ENCODE assay signal across 24 cellular contexts in genomic region chr3:157692468-157692867, GRCh38.
A peak's percentile ranks its signal among the peaks of the same experiment; 100 is the strongest.
DNase-seq lines count a peak whose midpoint lies in the region; ATAC-seq and TF ChIP-seq lines count a peak whose summit lies in the region.
"Had no signal": no experiment of that assay in that cellular context is flagged by ENCODE, and none has a peak within 500 bp of the region (broad histone marks: within the 10 kb centered on the region; RNA-seq: fewer than 3 reads in every experiment).

No MANE protein-coding gene starts in this region.

- POLR2A ChIA-PET in OCI-LY7 (lab: Charles Lee) = interaction anchor here (0.8 to 1.4 kb wide), 2 partner anchors 8 kb away, joined by 3 to 4 read pairs; no protein-coding TSS in a partner anchor
- POLR2A ChIA-PET in naive thymus-derived CD8-positive, alpha-beta T cell (lab: Charles Lee) = no interaction called here

- no peaks in the 10 kb centered on the region for H3K9me3 ChIP-seq in OCI-LY7 (ENCODE audit: low read length)
- H3K9me3 ChIP-seq: colonic mucosa, uterus had no signal

- H3K4me2 ChIP-seq in OCI-LY7 (ENCODE audit: low read length) = no peak overlapping the region

- H2AFZ ChIP-seq in OCI-LY7 (ENCODE audit: low read length) = no peak overlapping the region

- no peaks in the 10 kb centered on the region for H3K4me1 Mint-ChIP-seq in natural killer cell treated with Interleukin-12 subunit alpha and Interleukin-12 subunit beta and Interleukin-15 and Interleukin-18, amount 100 ng/mL, for 72 hours (ENCODE audit: low read depth in 2 of 2)
- H3K4me1 Mint-ChIP-seq in CD14-positive monocyte = no peaks in the 10 kb centered on the region
- H3K4me1 Mint-ChIP-seq in naive thymus-derived CD8-positive, alpha-beta T cell = no peaks in the 10 kb centered on the region
- H3K4me1 Mint-ChIP-seq: endodermal cell, neural crest cell had no signal

- CTCF ChIA-PET in OCI-LY7 (lab: Charles Lee; ENCODE audit: unreplicated experiment) = no interaction called here

- no peak overlapping the region for H3K27ac Mint-ChIP-seq in natural killer cell treated with Interleukin-12 subunit alpha and Interleukin-12 subunit beta and Interleukin-15 and Interleukin-18, amount 100 ng/mL, for 72 hours
- no peak overlapping the region for H3K27ac Mint-ChIP-seq in CD14-positive monocyte
- H3K27ac Mint-ChIP-seq in naive thymus-derived CD8-positive, alpha-beta T cell = no peak overlapping the region
- H3K27ac Mint-ChIP-seq: endodermal cell, progenitor cell of endocrine pancreas had no signal

- no peaks in the 10 kb centered on the region for H3K36me3 ChIP-seq in OCI-LY7 (ENCODE audit: insufficient read depth, low read length)
- H3K36me3 ChIP-seq: brain microvascular endothelial cell, colonic mucosa, left lung, uterus had no signal

- no peak overlapping the region for H3K27ac ChIP-seq in OCI-LY7 (ENCODE audit: low read depth, low read length, poor library complexity, severe bottlenecking)
- H3K27ac ChIP-seq: brain microvascular endothelial cell, colonic mucosa, left lung, uterus had no signal

- H3K79me2 ChIP-seq in OCI-LY7 (ENCODE audit: insufficient read depth, low read depth, low read length) = no peaks in the 10 kb centered on the region

- no peak overlapping the region for H3K4me3 ChIP-seq in OCI-LY7 (ENCODE audit: low read depth, low read length, poor library complexity, severe bottlenecking)
- H3K4me3 ChIP-seq: colonic mucosa, left lung, uterus had no signal

- no peaks in the 10 kb centered on the region for H3K9me2 ChIP-seq in OCI-LY7 (ENCODE audit: insufficient read depth, low read length)

- peaks cover 15% of the 10 kb centered on the region for H3K9me3 Mint-ChIP-seq in natural killer cell treated with Interleukin-12 subunit alpha and Interleukin-12 subunit beta and Interleukin-15 and Interleukin-18, amount 100 ng/mL, for 72 hours
- peaks cover 5 to 14% (median 7%) of the 10 kb centered on the region in 7 donors for H3K9me3 Mint-ChIP-seq in CD14-positive monocyte
- H3K9me3 Mint-ChIP-seq in naive thymus-derived CD8-positive, alpha-beta T cell = peaks cover 0 to 24% (median 7%) of the 10 kb centered on the region in 9 donors

- DNase-seq in OCI-LY7 (ENCODE audit: low spot score) = peak; percentile 14
- DNase-seq in natural killer cell treated with Interleukin-12 subunit alpha and Interleukin-12 subunit beta and Interleukin-15 and Interleukin-18, amount 100 ng/mL, for 72 hours (ENCODE audit: low spot score) = no peak
- no peak for DNase-seq in HK-2 (ENCODE audit: unreplicated experiment)
- no peak for DNase-seq in CD14-positive monocyte (ENCODE audit: low spot score)
- no peak for DNase-seq in naive thymus-derived CD8-positive, alpha-beta T cell
- DNase-seq: activated effector memory CD4-positive, alpha-beta T cell treated with anti-CD3 and anti-CD28 coated beads, Interleukin-2, amount 50 U/mL, for 16 hours; brain microvascular endothelial cell; colonic mucosa; DMS153; endodermal cell; GF-D8; left lung; midbrain; NCI-H1105 treated with DMSO at 0.1 percent for 48 hours; NCI-H526 treated with DMSO at 0.1 percent for 48 hours; PC-3; SHP77 treated with DMSO at 0.1 percent for 48 hours; stimulated activated CD4-positive, alpha-beta T cell treated with anti-CD3 and anti-CD28 coated beads, Interleukin-2, amount 100 ng/mL, for 24 hours; uterus had no signal

- intact Hi-C loops in OCI-LY7 (cut with micrococcal nuclease; ENCODE audit: unreplicated experiment) = no loop called here
- intact Hi-C loops in CD14-positive monocyte (cut with micrococcal nuclease) = no loop called here

- ATAC-seq in GM18517 (IDR thresholded peaks at IDR 0.05; ENCODE audit: unreplicated experiment) = peak; percentile 49
- peak; percentile 93 for ATAC-seq in GM21786 (IDR thresholded peaks at IDR 0.05; ENCODE audit: unreplicated experiment)
- peak; percentile 97 for ATAC-seq in HG03342 (IDR thresholded peaks at IDR 0.05; ENCODE audit: unreplicated experiment)
- no peak for ATAC-seq in natural killer cell treated with Interleukin-12 subunit alpha and Interleukin-12 subunit beta and Interleukin-15 and Interleukin-18, amount 100 ng/mL, for 72 hours
- ATAC-seq in naive thymus-derived CD8-positive, alpha-beta T cell = no peak
- ATAC-seq: left lung, PC-3 had no signal

- no peaks in the 10 kb centered on the region for H3K27me3 Mint-ChIP-seq in natural killer cell treated with Interleukin-12 subunit alpha and Interleukin-12 subunit beta and Interleukin-15 and Interleukin-18, amount 100 ng/mL, for 72 hours
- H3K27me3 Mint-ChIP-seq in CD14-positive monocyte (ENCODE audit: low read depth in 3 of 3) = no peaks in the 10 kb centered on the region
- peaks cover 0 to 8% (median 0%) of the 10 kb centered on the region in 5 donors for H3K27me3 Mint-ChIP-seq in naive thymus-derived CD8-positive, alpha-beta T cell
- H3K27me3 Mint-ChIP-seq: progenitor cell of endocrine pancreas had no signal

- peaks cover 5% of the 10 kb centered on the region for H3K36me3 Mint-ChIP-seq in natural killer cell treated with Interleukin-12 subunit alpha and Interleukin-12 subunit beta and Interleukin-15 and Interleukin-18, amount 100 ng/mL, for 72 hours
- H3K36me3 Mint-ChIP-seq in CD14-positive monocyte = no peaks in the 10 kb centered on the region
- H3K36me3 Mint-ChIP-seq in naive thymus-derived CD8-positive, alpha-beta T cell = no peaks in the 10 kb centered on the region

- H3K4me3 Mint-ChIP-seq in natural killer cell treated with Interleukin-12 subunit alpha and Interleukin-12 subunit beta and Interleukin-15 and Interleukin-18, amount 100 ng/mL, for 72 hours = no peak overlapping the region
- H3K4me3 Mint-ChIP-seq in CD14-positive monocyte = no peak overlapping the region
- no peak overlapping the region for H3K4me3 Mint-ChIP-seq in naive thymus-derived CD8-positive, alpha-beta T cell
- H3K4me3 Mint-ChIP-seq: endodermal cell, neural crest cell had no signal

- no TSS peak for BruUV-seq in OCI-LY7 (replicated peaks; lab: Mats Ljungman, UMichigan)

- H3K4me1 ChIP-seq in OCI-LY7 (ENCODE audit: insufficient read depth, low read length, poor library complexity, severe bottlenecking) = no peaks in the 10 kb centered on the region
- H3K4me1 ChIP-seq: colonic mucosa, left lung, uterus had no signal

- H4K20me1 ChIP-seq in OCI-LY7 (ENCODE audit: insufficient read depth, low read length) = no peaks in the 10 kb centered on the region

- TF ChIP-seq CTCF in OCI-LY7 (conservative IDR thresholded peaks at IDR 0.05; ENCODE audit: low read length) = no peak
- TF ChIP-seq CTCF in CD14-positive monocyte (IDR thresholded peaks at IDR 0.05) = no peak

Comparison
In these comparisons a context has a peak if more than half of its experiments do, and no peak if none do; other contexts are left out.
1. ATAC-seq: peak in GM18517 (single experiment), GM21786 (single experiment) and HG03342 (single experiment); none in natural killer cell treated with Interleukin-12 subunit alpha and Interleukin-12 subunit beta and Interleukin-15 and Interleukin-18, amount 100 ng/mL, for 72 hours (0 of 2) and naive thymus-derived CD8-positive, alpha-beta T cell (0 of 2).